ENCODE assay signal across 8 cellular contexts in the genomic region with DNA sequence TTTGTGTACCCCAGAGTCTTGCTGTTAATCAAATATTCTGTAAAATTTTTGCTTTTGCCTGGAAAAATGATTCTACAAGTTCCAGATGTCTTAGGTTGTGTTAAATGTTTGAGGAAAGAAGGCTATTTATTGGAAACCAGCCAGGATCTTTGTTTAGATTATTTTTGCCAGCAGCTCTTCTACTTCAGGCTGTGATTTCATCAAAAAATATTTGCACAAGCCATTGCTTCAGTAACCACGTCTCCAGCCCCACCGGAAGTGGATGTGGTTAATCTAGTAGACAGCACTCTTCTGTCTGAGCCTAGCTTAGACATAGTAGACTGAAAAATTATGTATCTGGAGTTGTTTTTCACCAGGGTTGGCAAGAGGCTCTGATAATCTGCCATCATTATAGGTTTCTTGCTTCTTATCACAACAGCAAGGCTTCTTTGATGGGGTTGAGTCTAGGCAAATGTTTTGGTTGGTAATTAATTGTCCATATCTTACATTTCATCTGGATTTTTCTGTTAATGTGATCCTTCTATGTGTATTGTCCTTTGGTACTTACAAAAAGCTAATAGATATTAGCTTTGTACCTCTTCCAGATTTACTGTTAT. TPM values are rescaled to one million over a fixed set of nuclear protein-coding genes. Genes with fewer than 3 reads are reported as not detected.
DNase-seq lines count a peak whose midpoint lies in the region; ATAC-seq and TF ChIP-seq lines count a peak whose summit lies in the region.

No MANE protein-coding gene starts in this region.

- no peaks in the 10 kb centered on the region for H3K9me3 Mint-ChIP-seq in glutamatergic neuron (ENCODE audit: unreplicated experiment)

- H3K36me3 ChIP-seq in left ventricle myocardium inferior, result no peaks in the 10 kb centered on the region

- no peaks in the 10 kb centered on the region for H3K4me1 ChIP-seq in left ventricle myocardium inferior

- intact Hi-C loops in left cardiac atrium (cut with DNase I) (no loop called here), left ventricle myocardium inferior (cut with micrococcal nuclease) (no loop called here)

- no peaks in the 10 kb centered on the region for H3K9me3 ChIP-seq in left ventricle myocardium inferior (replicated peaks)

- no peak for TF ChIP-seq CTCF in left ventricle myocardium inferior (IDR thresholded peaks at IDR 0.05; ENCODE audit: borderline replicate concordance)
- TF ChIP-seq CTCF in fibroblast of pulmonary artery (IDR thresholded peaks at IDR 0.05; ENCODE audit: low read length, missing control alignments), result no peak
- TF ChIP-seq CTCF in glutamatergic neuron (IDR thresholded peaks at IDR 0.05; ENCODE audit: partially characterized antibody, unreplicated experiment), result no peak

- H3K4me3 ChIP-seq in left ventricle myocardium inferior, result no peak overlapping the region
- no peak overlapping the region for H3K4me3 ChIP-seq in fibroblast of pulmonary artery (replicated peaks; ENCODE audit: low read depth, low read length)

- H3K27me3 Mint-ChIP-seq in glutamatergic neuron (ENCODE audit: unreplicated experiment), result no peaks in the 10 kb centered on the region

- H3K4me1 Mint-ChIP-seq in glutamatergic neuron (ENCODE audit: low read depth, unreplicated experiment), result no peaks in the 10 kb centered on the region

- no peak overlapping the region for H3K27ac ChIP-seq in left ventricle myocardium inferior (replicated peaks)

- ATAC-seq in left cardiac atrium (peak in 1 of 2 donors; percentile 73), HG03039 (IDR thresholded peaks at IDR 0.05; ENCODE audit: unreplicated experiment) (peak; percentile 65)

- H3K36me3 Mint-ChIP-seq in glutamatergic neuron (ENCODE audit: unreplicated experiment), result no peaks in the 10 kb centered on the region

- H3K4me3 Mint-ChIP-seq in glutamatergic neuron (ENCODE audit: unreplicated experiment), result no peak overlapping the region

- DNase-seq in left cardiac atrium (peak; percentile 44), left ventricle myocardium inferior (no peak), NCI-H748 treated with DMSO at 0.1 percent for 48 hours (lab: John Stamatoyannopoulos, UW) (peak; percentile 63), fibroblast of pulmonary artery (ENCODE audit: low read depth) (peak; percentile 97), glutamatergic neuron (no peak)
- DNase-seq in activated CD8-positive, alpha-beta memory T cell treated with anti-CD3 and anti-CD28 coated beads, Interleukin-2, amount 50 U/mL, for 24 hours (ENCODE audit: extremely low read depth), result peak; percentile 47
- DNase-seq in stimulated activated CD4-positive, alpha-beta T cell treated with anti-CD3 and anti-CD28 coated beads, Interleukin-2, amount 100 ng/mL, for 24 hours, result peak; percentile 54 to 70

- no peak overlapping the region for H3K27ac Mint-ChIP-seq in glutamatergic neuron (ENCODE audit: unreplicated experiment)

- peaks cover 1% of the 10 kb centered on the region for H3K27me3 ChIP-seq in left ventricle myocardium inferior (ENCODE audit: low read depth)

RNA-seq across cellular contexts. Expression of gene KCTD16, which starts 17.1 kb away (rescaled TPM):
- total RNA-seq in left cardiac atrium (under 1 TPM in 1 of 2 donors, not detected in 1; 0.15 TPM), left ventricle myocardium inferior (0.08 TPM), glutamatergic neuron (ENCODE audit: unreplicated experiment) (16.9 TPM)

RNA-seq across cellular contexts. Expression of gene YIPF5, which starts 17.3 kb away (rescaled TPM):
- total RNA-seq in left cardiac atrium (10 to 100 TPM; 33.9 to 34.9 TPM), left ventricle myocardium inferior (26.1 TPM), glutamatergic neuron (ENCODE audit: unreplicated experiment) (42.5 TPM)

Comparison
In these comparisons a context has a peak if more than half of its experiments do, and no peak if none do; other contexts are left out.
1. DNase-seq: peak in left cardiac atrium (single experiment), NCI-H748 treated with DMSO at 0.1 percent for 48 hours (single experiment), activated CD8-positive, alpha-beta memory T cell treated with anti-CD3 and anti-CD28 coated beads, Interleukin-2, amount 50 U/mL, for 24 hours (single experiment), fibroblast of pulmonary artery (single experiment) and stimulated activated CD4-positive, alpha-beta T cell treated with anti-CD3 and anti-CD28 coated beads, Interleukin-2, amount 100 ng/mL, for 24 hours (2 of 2); none in left ventricle myocardium inferior (single experiment) and glutamatergic neuron (single experiment).
2. RNA of gene KCTD16, which starts 17.1 kb away (total RNA-seq): 16.9 TPM in glutamatergic neuron (single experiment); 0.15 TPM in left cardiac atrium and 0.08 TPM in left ventricle myocardium inferior (single experiment); every median in the first group is over 10 times any median in the second.